8 cellular contexts compared by ENCODE assay signal in genomic region chr3:41117398-41117870, GRCh38.
DNase-seq lines count a peak whose midpoint lies in the region; ATAC-seq and TF ChIP-seq lines count a peak whose summit lies in the region.

No MANE protein-coding gene starts in this region.

- peaks cover 13% of the 10 kb centered on the region for H3K4me1 ChIP-seq in SJSA1 (replicated peaks)
- H3K4me1 ChIP-seq in cardiac muscle cell (ENCODE audit: low read depth) = peaks cover 20% of the 10 kb centered on the region

- H3K9me3 Mint-ChIP-seq in activated naive CD4-positive, alpha-beta T cell treated with anti-CD3 and anti-CD28 coated beads, Interleukin-2, amount 10 ng/mL, durations not matched to agents 7 days and 5 days = no peaks in the 10 kb centered on the region

- TF ChIP-seq CTCF in cardiac muscle cell (IDR thresholded peaks at IDR 0.05; ENCODE audit: low read depth, low read length) = no peak

- DNase-seq in CD1c-positive myeloid dendritic cell (ENCODE audit: extremely low spot score) (peak; percentile 98), SJSA1 (ENCODE audit: low read depth in 1 of 2, low spot score in 2 of 2) (peak; percentile 80 to 91), cardiac muscle cell (ENCODE audit: low read depth in 1 of 2, low spot score in 1 of 2) (peak; percentile 64 to 96), skeletal muscle cell (ENCODE audit: low read depth) (peak; percentile 64), OCI-M2 (lab: John Stamatoyannopoulos, UW; ENCODE audit: unreplicated experiment) (no peak)
- peak; percentile 88 for DNase-seq in activated naive CD4-positive, alpha-beta T cell treated with anti-CD3 and anti-CD28 coated beads, Interleukin-2, amount 10 ng/mL, durations not matched to agents 7 days and 5 days

- H3K9me3 ChIP-seq in SJSA1 (replicated peaks) (no peaks in the 10 kb centered on the region), cardiac muscle cell (ENCODE audit: low read depth) (no peaks in the 10 kb centered on the region)

- H3K4me3 Mint-ChIP-seq in activated naive CD4-positive, alpha-beta T cell treated with anti-CD3 and anti-CD28 coated beads, Interleukin-2, amount 10 ng/mL, durations not matched to agents 7 days and 5 days = peak overlapping the region; percentile 20

- peak; percentile 85 for ATAC-seq in GM19455 (IDR thresholded peaks at IDR 0.05; ENCODE audit: unreplicated experiment)
- ATAC-seq in HG03571 (IDR thresholded peaks at IDR 0.05; ENCODE audit: unreplicated experiment) = peak; percentile 87

- H3K27ac ChIP-seq in SJSA1 = peak overlapping the region; percentile 74
- no peak overlapping the region for H3K27ac ChIP-seq in cardiac muscle cell

- H3K27me3 ChIP-seq in SJSA1 (replicated peaks) (no peaks in the 10 kb centered on the region), cardiac muscle cell (no peaks in the 10 kb centered on the region)

- H3K27me3 Mint-ChIP-seq in activated naive CD4-positive, alpha-beta T cell treated with anti-CD3 and anti-CD28 coated beads, Interleukin-2, amount 10 ng/mL, durations not matched to agents 7 days and 5 days = peaks cover 4% of the 10 kb centered on the region

- H3K36me3 ChIP-seq in SJSA1 (no peaks in the 10 kb centered on the region), cardiac muscle cell (no peaks in the 10 kb centered on the region)

- H3K36me3 Mint-ChIP-seq in activated naive CD4-positive, alpha-beta T cell treated with anti-CD3 and anti-CD28 coated beads, Interleukin-2, amount 10 ng/mL, durations not matched to agents 7 days and 5 days = no peaks in the 10 kb centered on the region

- H3K27ac Mint-ChIP-seq in activated naive CD4-positive, alpha-beta T cell treated with anti-CD3 and anti-CD28 coated beads, Interleukin-2, amount 10 ng/mL, durations not matched to agents 7 days and 5 days = peak overlapping the region; percentile 81

- CTCF ChIA-PET in activated naive CD4-positive, alpha-beta T cell treated with anti-CD3 and anti-CD28 coated beads, Interleukin-2, amount 10 ng/mL, durations not matched to agents 7 days and 5 days (lab: Charles Lee) = no interaction called here

- H3K4me3 ChIP-seq in SJSA1 (no peak overlapping the region), cardiac muscle cell (no peak overlapping the region), skeletal muscle cell (ENCODE audit: low read depth, low read length) (no peak overlapping the region)

- H3K4me1 Mint-ChIP-seq in activated naive CD4-positive, alpha-beta T cell treated with anti-CD3 and anti-CD28 coated beads, Interleukin-2, amount 10 ng/mL, durations not matched to agents 7 days and 5 days = peaks cover 29% of the 10 kb centered on the region
